ENCODE assay signal across 2 cellular contexts in the genomic region with DNA sequence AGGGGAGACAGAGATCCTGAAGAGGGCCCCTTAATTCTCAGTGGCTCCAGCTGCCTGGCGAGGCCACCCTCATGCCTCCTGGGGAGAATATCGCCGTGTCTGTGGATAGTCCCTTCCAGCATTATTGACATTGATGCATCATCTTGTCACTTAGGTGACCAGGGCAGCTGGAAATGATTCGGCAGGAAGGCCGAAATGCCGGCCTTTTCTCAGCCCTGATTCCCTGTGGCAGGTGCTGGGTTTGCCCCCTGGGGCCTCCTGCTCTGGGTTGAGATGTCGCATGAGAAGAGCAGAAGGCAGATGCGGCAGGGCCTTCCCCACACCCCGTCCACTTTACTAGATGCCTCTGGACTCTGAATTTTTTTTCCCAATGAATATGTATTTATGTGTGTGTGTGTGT.
TF ChIP-seq lines count a peak whose summit lies in the region.

No MANE protein-coding gene starts in this region.

TF ChIP-seq in SK-N-SH, 30 proteins besides CTCF, POLR2A, EP300 and RAD21:
- TF ChIP-seq, protein P1, sequence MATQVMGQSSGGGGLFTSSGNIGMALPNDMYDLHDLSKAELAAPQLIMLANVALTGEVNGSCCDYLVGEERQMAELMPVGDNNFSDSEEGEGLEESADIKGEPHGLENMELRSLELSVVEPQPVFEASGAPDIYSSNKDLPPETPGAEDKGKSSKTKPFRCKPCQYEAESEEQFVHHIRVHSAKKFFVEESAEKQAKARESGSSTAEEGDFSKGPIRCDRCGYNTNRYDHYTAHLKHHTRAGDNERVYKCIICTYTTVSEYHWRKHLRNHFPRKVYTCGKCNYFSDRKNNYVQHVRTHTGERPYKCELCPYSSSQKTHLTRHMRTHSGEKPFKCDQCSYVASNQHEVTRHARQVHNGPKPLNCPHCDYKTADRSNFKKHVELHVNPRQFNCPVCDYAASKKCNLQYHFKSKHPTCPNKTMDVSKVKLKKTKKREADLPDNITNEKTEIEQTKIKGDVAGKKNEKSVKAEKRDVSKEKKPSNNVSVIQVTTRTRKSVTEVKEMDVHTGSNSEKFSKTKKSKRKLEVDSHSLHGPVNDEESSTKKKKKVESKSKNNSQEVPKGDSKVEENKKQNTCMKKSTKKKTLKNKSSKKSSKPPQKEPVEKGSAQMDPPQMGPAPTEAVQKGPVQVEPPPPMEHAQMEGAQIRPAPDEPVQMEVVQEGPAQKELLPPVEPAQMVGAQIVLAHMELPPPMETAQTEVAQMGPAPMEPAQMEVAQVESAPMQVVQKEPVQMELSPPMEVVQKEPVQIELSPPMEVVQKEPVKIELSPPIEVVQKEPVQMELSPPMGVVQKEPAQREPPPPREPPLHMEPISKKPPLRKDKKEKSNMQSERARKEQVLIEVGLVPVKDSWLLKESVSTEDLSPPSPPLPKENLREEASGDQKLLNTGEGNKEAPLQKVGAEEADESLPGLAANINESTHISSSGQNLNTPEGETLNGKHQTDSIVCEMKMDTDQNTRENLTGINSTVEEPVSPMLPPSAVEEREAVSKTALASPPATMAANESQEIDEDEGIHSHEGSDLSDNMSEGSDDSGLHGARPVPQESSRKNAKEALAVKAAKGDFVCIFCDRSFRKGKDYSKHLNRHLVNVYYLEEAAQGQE (IDR thresholded peaks at IDR 0.05; ENCODE audit: low read depth, low read length): no peak
- TF ChIP-seq, protein P2, sequence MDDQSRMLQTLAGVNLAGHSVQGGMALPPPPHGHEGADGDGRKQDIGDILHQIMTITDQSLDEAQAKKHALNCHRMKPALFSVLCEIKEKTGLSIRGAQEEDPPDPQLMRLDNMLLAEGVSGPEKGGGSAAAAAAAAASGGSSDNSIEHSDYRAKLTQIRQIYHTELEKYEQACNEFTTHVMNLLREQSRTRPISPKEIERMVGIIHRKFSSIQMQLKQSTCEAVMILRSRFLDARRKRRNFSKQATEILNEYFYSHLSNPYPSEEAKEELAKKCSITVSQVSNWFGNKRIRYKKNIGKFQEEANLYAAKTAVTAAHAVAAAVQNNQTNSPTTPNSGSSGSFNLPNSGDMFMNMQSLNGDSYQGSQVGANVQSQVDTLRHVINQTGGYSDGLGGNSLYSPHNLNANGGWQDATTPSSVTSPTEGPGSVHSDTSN (IDR thresholded peaks at IDR 0.05): no peak
- 0 out of 2 replicates have a peak, but pooled peaks have one; percentile 32 for TF ChIP-seq RCOR1 (IDR thresholded peaks at IDR 0.05; ENCODE audit: low read length)
- no peak for TF ChIP-seq MEF2A (IDR thresholded peaks at IDR 0.05; ENCODE audit: borderline replicate concordance, low read depth)

TF ChIP-seq in SK-N-SH treated with all-trans-retinoic acid at 6 μM for 48 hours, 23 proteins besides CTCF, POLR2A, EP300 and RAD21 (continued from another document):
- TF ChIP-seq TSHZ2 (CRISPR knock-in tag; IDR thresholded peaks at IDR 0.05): no peak
- TF ChIP-seq RARB (CRISPR knock-in tag; IDR thresholded peaks at IDR 0.05): no peak
- no peak for TF ChIP-seq ZFP3 (CRISPR knock-in tag; IDR thresholded peaks at IDR 0.05)
- no peak for TF ChIP-seq OSR1 (CRISPR knock-in tag; IDR thresholded peaks at IDR 0.05)
- no peak for TF ChIP-seq BACH2 (CRISPR knock-in tag; IDR thresholded peaks at IDR 0.05; ENCODE audit: borderline replicate concordance)
